8 cellular contexts compared by ENCODE assay signal in genomic region chr17:57357392-57357784, GRCh38.
DNase-seq lines count a peak whose midpoint lies in the region; ATAC-seq and TF ChIP-seq lines count a peak whose summit lies in the region.

No MANE protein-coding gene starts in this region.

- H3K9me3 Mint-ChIP-seq in T-cell, result no peaks in the 10 kb centered on the region
- peaks cover 7% of the 10 kb centered on the region for H3K9me3 Mint-ChIP-seq in type B pancreatic cell

- DNase-seq in NCI-H1105 treated with DMSO at 0.1 percent for 48 hours (lab: John Stamatoyannopoulos, UW) (peak; percentile 30), NCI-H1105 (lab: John Stamatoyannopoulos, UW) (no peak), T-cell (no peak), kidney glomerular epithelial cell (lab: John Stamatoyannopoulos, UW) (peak; percentile 83), type B pancreatic cell (ENCODE audit: extremely low spot score, unreplicated experiment) (no peak), GM19240 (ENCODE audit: insufficient read length, low spot score) (no peak)
- no peak for DNase-seq in activated CD8-positive, alpha-beta memory T cell treated with anti-CD3 and anti-CD28 coated beads, Interleukin-2, amount 50 U/mL, for 48 hours

- H3K27me3 Mint-ChIP-seq in T-cell (no peaks in the 10 kb centered on the region), type B pancreatic cell (no peaks in the 10 kb centered on the region)

- CTCF ChIA-PET in T-cell (lab: Charles Lee), result interaction anchor here in 1 of 2 donors (0.5 kb wide), 1 partner anchor 428 kb away, joined by 3 read pairs; no protein-coding TSS in a partner anchor

- TF ChIP-seq CTCF in type B pancreatic cell (conservative IDR thresholded peaks at IDR 0.05), result no peak

- H3K36me3 Mint-ChIP-seq in T-cell (no peaks in the 10 kb centered on the region), type B pancreatic cell (peaks cover 20% of the 10 kb centered on the region)

- H3K4me1 Mint-ChIP-seq in T-cell (peaks cover 59 to 63% (median 63%) of the 10 kb centered on the region in 3 donors), type B pancreatic cell (ENCODE audit: unreplicated experiment) (peaks cover 40% of the 10 kb centered on the region)

- H3K27ac Mint-ChIP-seq in T-cell (no peak overlapping the region), type B pancreatic cell (peak overlapping the region; percentile 82)

- H3K4me3 Mint-ChIP-seq in T-cell (peak overlapping the region in 2 of 3 donors; percentile 21 to 61), type B pancreatic cell (peak overlapping the region; percentile 6)

- ATAC-seq in HG03064 (IDR thresholded peaks at IDR 0.05; ENCODE audit: low read depth, unreplicated experiment) (peak; percentile 55), T-cell (replicated peaks in 1 of 4) (peak in 2 of 4 experiments; percentile 18 to 20)

- POLR2A ChIA-PET in T-cell (lab: Charles Lee), result no interaction called here

Comparison
In these comparisons a context has a peak if more than half of its experiments do, and no peak if none do; other contexts are left out.
1. DNase-seq: peak in NCI-H1105 treated with DMSO at 0.1 percent for 48 hours (single experiment) and kidney glomerular epithelial cell (single experiment); none in NCI-H1105 (single experiment), T-cell (0 of 34), type B pancreatic cell (single experiment), activated CD8-positive, alpha-beta memory T cell treated with anti-CD3 and anti-CD28 coated beads, Interleukin-2, amount 50 U/mL, for 48 hours (single experiment) and GM19240 (single experiment).